ENCODE assay signal across 21 cellular contexts in genomic region chr5:131983244-131983771, GRCh38. TPM values are rescaled to one million over a fixed set of nuclear protein-coding genes. Genes with fewer than 3 reads are reported as not detected.
DNase-seq lines count a peak whose midpoint lies in the region; ATAC-seq and TF ChIP-seq lines count a peak whose summit lies in the region.
"Had no signal": no experiment of that assay in that cellular context is flagged by ENCODE, and none has a peak within 500 bp of the region (broad histone marks: within the 10 kb centered on the region; RNA-seq: fewer than 3 reads in every experiment).

No MANE protein-coding gene starts in this region.

- H3K4me3 Mint-ChIP-seq in stimulated activated naive CD8-positive, alpha-beta T cell treated with anti-CD3 and anti-CD28 coated beads, Interleukin-15, Interleukin-2, amounts not matched to agents 100 ng/mL and 50 ng/mL, for 24 hours, result no peak overlapping the region
- no peak overlapping the region for H3K4me3 Mint-ChIP-seq in stimulated activated naive CD8-positive, alpha-beta T cell treated with anti-CD3 and anti-CD28 coated beads, Interleukin-15, amount 100 ng/mL, for 72 hours
- H3K4me3 Mint-ChIP-seq in nephron progenitor cell, result no peak overlapping the region
- no peak overlapping the region for H3K4me3 Mint-ChIP-seq in naive thymus-derived CD8-positive, alpha-beta T cell
- H3K4me3 Mint-ChIP-seq: activated CD4-positive, alpha-beta T cell treated with anti-CD3 and anti-CD28 coated beads, Interleukin-2, amount 10 ng/mL, durations not matched to agents 7 days and 5 days; CD4-positive, CD25-positive, alpha-beta regulatory T cell; naive thymus-derived CD4-positive, alpha-beta T cell; T-cell had no signal

- no peak for ATAC-seq in stimulated activated naive CD8-positive, alpha-beta T cell treated with anti-CD3 and anti-CD28 coated beads, Interleukin-15, amount 100 ng/mL, for 72 hours
- ATAC-seq in naive thymus-derived CD8-positive, alpha-beta T cell, result no peak
- no peak for ATAC-seq in GM18498 (IDR thresholded peaks at IDR 0.05; ENCODE audit: unreplicated experiment)
- ATAC-seq: naive thymus-derived CD4-positive, alpha-beta T cell; T-cell had no signal

- H3K9me3 Mint-ChIP-seq in stimulated activated naive CD8-positive, alpha-beta T cell treated with anti-CD3 and anti-CD28 coated beads, Interleukin-15, Interleukin-2, amounts not matched to agents 100 ng/mL and 50 ng/mL, for 24 hours, result no peaks in the 10 kb centered on the region
- no peaks in the 10 kb centered on the region for H3K9me3 Mint-ChIP-seq in stimulated activated naive CD8-positive, alpha-beta T cell treated with anti-CD3 and anti-CD28 coated beads, Interleukin-15, amount 100 ng/mL, for 72 hours
- H3K9me3 Mint-ChIP-seq in nephron progenitor cell, result no peaks in the 10 kb centered on the region
- peaks cover 0 to 2% (median 0%) of the 10 kb centered on the region in 9 donors for H3K9me3 Mint-ChIP-seq in naive thymus-derived CD8-positive, alpha-beta T cell
- H3K9me3 Mint-ChIP-seq: activated CD4-positive, alpha-beta T cell treated with anti-CD3 and anti-CD28 coated beads, Interleukin-2, amount 10 ng/mL, durations not matched to agents 7 days and 5 days; naive thymus-derived CD4-positive, alpha-beta T cell; T-cell had no signal

- no peak for DNase-seq in stimulated activated naive CD8-positive, alpha-beta T cell treated with anti-CD3 and anti-CD28 coated beads, Interleukin-15, amount 100 ng/mL, for 72 hours
- DNase-seq in choroid plexus epithelial cell (ENCODE audit: low read depth) (peak; percentile 44), nephron progenitor cell (peak; percentile 16), SIG-M5 treated with dmso at 0.1 percent for 504 hours (lab: John Stamatoyannopoulos, UW; ENCODE audit: unreplicated experiment) (no peak), SIG-M5 (lab: John Stamatoyannopoulos, UW) (no peak)
- DNase-seq in naive thymus-derived CD8-positive, alpha-beta T cell, result no peak
- DNase-seq: activated CD4-positive, alpha-beta T cell treated with anti-CD3 and anti-CD28 coated beads, Interleukin-2, amount 10 ng/mL, durations not matched to agents 7 days and 5 days; activated effector memory CD4-positive, alpha-beta T cell treated with anti-CD3 and anti-CD28 coated beads, Interleukin-2, amount 50 U/mL, for 16 hours; amniotic stem cell; CD4-positive, CD25-positive, alpha-beta regulatory T cell; hippocampal formation; KBM-7; mesenchymal stem cell; naive thymus-derived CD4-positive, alpha-beta T cell; NCI-H2029 treated with DMSO at 0.1 percent for 48 hours; T-cell had no signal

- H3K4me1 Mint-ChIP-seq in stimulated activated naive CD8-positive, alpha-beta T cell treated with anti-CD3 and anti-CD28 coated beads, Interleukin-15, Interleukin-2, amounts not matched to agents 100 ng/mL and 50 ng/mL, for 24 hours (ENCODE audit: low read depth), result peaks cover 10% of the 10 kb centered on the region
- H3K4me1 Mint-ChIP-seq in stimulated activated naive CD8-positive, alpha-beta T cell treated with anti-CD3 and anti-CD28 coated beads, Interleukin-15, amount 100 ng/mL, for 72 hours, result peaks cover 6% of the 10 kb centered on the region
- H3K4me1 Mint-ChIP-seq in nephron progenitor cell, result peaks cover 22% of the 10 kb centered on the region
- peaks cover 9 to 33% (median 20%) of the 10 kb centered on the region in 4 donors for H3K4me1 Mint-ChIP-seq in naive thymus-derived CD8-positive, alpha-beta T cell

- H3K4me3 ChIP-seq in choroid plexus epithelial cell (ENCODE audit: low read depth, low read length), result no peak overlapping the region
- H3K4me3 ChIP-seq: vagina had no signal

- no peaks in the 10 kb centered on the region for H3K27me3 Mint-ChIP-seq in stimulated activated naive CD8-positive, alpha-beta T cell treated with anti-CD3 and anti-CD28 coated beads, Interleukin-15, Interleukin-2, amounts not matched to agents 100 ng/mL and 50 ng/mL, for 24 hours
- H3K27me3 Mint-ChIP-seq in stimulated activated naive CD8-positive, alpha-beta T cell treated with anti-CD3 and anti-CD28 coated beads, Interleukin-15, amount 100 ng/mL, for 72 hours, result no peaks in the 10 kb centered on the region
- peaks cover 5% of the 10 kb centered on the region for H3K27me3 Mint-ChIP-seq in nephron progenitor cell (ENCODE audit: low read depth, poor library complexity)
- H3K27me3 Mint-ChIP-seq in naive thymus-derived CD8-positive, alpha-beta T cell, result no peaks in the 10 kb centered on the region
- H3K27me3 Mint-ChIP-seq: T-cell had no signal

- no peaks in the 10 kb centered on the region for H3K36me3 Mint-ChIP-seq in stimulated activated naive CD8-positive, alpha-beta T cell treated with anti-CD3 and anti-CD28 coated beads, Interleukin-15, Interleukin-2, amounts not matched to agents 100 ng/mL and 50 ng/mL, for 24 hours (ENCODE audit: low read depth)
- H3K36me3 Mint-ChIP-seq in nephron progenitor cell (ENCODE audit: low read depth), result no peaks in the 10 kb centered on the region
- no peaks in the 10 kb centered on the region for H3K36me3 Mint-ChIP-seq in naive thymus-derived CD8-positive, alpha-beta T cell
- H3K36me3 Mint-ChIP-seq: CD4-positive, CD25-positive, alpha-beta regulatory T cell; T-cell had no signal

- TF ChIP-seq CTCF in choroid plexus epithelial cell (conservative IDR thresholded peaks at IDR 0.05; ENCODE audit: low read depth, low read length) (no peak), nephron progenitor cell (IDR thresholded peaks at IDR 0.05) (no peak)

- peak overlapping the region; percentile 14 for H3K27ac Mint-ChIP-seq in stimulated activated naive CD8-positive, alpha-beta T cell treated with anti-CD3 and anti-CD28 coated beads, Interleukin-15, Interleukin-2, amounts not matched to agents 100 ng/mL and 50 ng/mL, for 24 hours
- H3K27ac Mint-ChIP-seq in stimulated activated naive CD8-positive, alpha-beta T cell treated with anti-CD3 and anti-CD28 coated beads, Interleukin-15, amount 100 ng/mL, for 72 hours, result no peak overlapping the region
- no peak overlapping the region for H3K27ac Mint-ChIP-seq in nephron progenitor cell
- peak overlapping the region in 2 of 10 donors; percentile 28 to 41 for H3K27ac Mint-ChIP-seq in naive thymus-derived CD8-positive, alpha-beta T cell
- H3K27ac Mint-ChIP-seq: T-cell had no signal

- POLR2A ChIA-PET in naive thymus-derived CD8-positive, alpha-beta T cell (lab: Charles Lee), result no interaction called here

RNA-seq across cellular contexts. Expression of gene ACSL6, which starts 28.1 kb away (rescaled TPM):
- total RNA-seq in naive thymus-derived CD8-positive, alpha-beta T cell, result 10 to 100 TPM; 40.0 to 41.8 TPM
- 10 to 100 TPM; 11.4 to 16.5 (median 14.0) TPM for polyA plus RNA-seq in naive thymus-derived CD8-positive, alpha-beta T cell

RNA-seq across cellular contexts. Expression of gene MEIKIN, which starts 37.8 kb away (rescaled TPM):
- total RNA-seq in naive thymus-derived CD8-positive, alpha-beta T cell, result 1 to 10 TPM; 2.7 to 2.8 TPM
- not detected for polyA plus RNA-seq in naive thymus-derived CD8-positive, alpha-beta T cell
- total RNA-seq: activated CD4-positive, alpha-beta T cell treated with anti-CD3 and anti-CD28 coated beads, Interleukin-2, amount 10 ng/mL, durations not matched to agents 7 days and 5 days; CD4-positive, CD25-positive, alpha-beta regulatory T cell; NCI-H460; vagina had no signal
- polyA plus RNA-seq: CD4-positive, CD25-positive, alpha-beta regulatory T cell; keratinocyte; naive thymus-derived CD4-positive, alpha-beta T cell had no signal

Comparison
In these comparisons a context has a peak if more than half of its experiments do, and no peak if none do; other contexts are left out.
1. DNase-seq: peak in choroid plexus epithelial cell (single experiment) and nephron progenitor cell (single experiment); none in stimulated activated naive CD8-positive, alpha-beta T cell treated with anti-CD3 and anti-CD28 coated beads, Interleukin-15, amount 100 ng/mL, for 72 hours (0 of 2), SIG-M5 treated with dmso at 0.1 percent for 504 hours (single experiment), SIG-M5 (single experiment) and naive thymus-derived CD8-positive, alpha-beta T cell (0 of 10).